Comparison of ENCODE assay signal across 9 cellular contexts in the genomic region with DNA sequence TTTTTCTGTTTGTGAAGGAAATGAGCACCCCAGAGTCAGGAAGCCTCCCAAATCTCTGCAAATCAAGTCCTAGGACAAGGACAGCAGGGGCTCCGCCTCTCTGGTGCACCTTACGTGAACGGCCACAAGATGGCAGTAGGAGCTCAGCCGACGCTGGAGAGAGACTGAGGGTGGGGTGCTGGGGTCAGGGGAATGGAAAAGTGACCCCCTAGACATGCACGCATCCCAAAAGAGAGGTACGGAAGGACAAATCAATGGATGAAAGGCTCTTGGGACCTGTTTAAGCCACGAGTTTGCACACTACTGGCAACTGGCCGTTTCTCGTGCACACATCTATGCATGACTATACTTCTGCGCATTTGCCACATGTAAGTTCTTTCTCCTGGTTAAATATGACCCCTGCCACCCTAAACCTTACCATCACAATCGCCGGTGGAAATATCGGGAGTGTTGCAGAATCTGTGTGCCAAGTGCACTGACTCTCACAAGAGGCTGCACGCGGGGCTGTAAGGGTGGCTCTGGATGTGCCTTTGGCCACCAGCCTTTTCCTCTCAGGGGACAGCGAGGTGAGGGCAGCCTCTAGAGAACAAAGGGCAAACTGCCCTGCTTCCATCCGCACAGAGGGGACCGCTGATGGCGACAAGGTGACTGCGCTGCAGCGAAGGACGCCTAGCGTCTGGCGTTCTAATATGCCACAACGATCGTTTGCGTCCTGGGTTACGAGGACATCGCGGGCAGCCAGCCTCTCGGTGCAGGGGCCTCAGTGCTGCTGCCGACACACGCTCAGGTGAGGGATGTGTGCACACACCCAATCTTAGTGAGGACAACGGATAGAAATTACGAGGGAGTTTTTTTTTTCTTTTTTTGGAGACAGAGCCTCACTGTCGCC.
A peak's percentile ranks its signal among the peaks of the same experiment; 100 is the strongest.
DNase-seq lines count a peak whose midpoint lies in the region; ATAC-seq and TF ChIP-seq lines count a peak whose summit lies in the region.
"Had no signal": no experiment of that assay in that cellular context is flagged by ENCODE, and none has a peak within 500 bp of the region (broad histone marks: within the 10 kb centered on the region; RNA-seq: fewer than 3 reads in every experiment).

No MANE protein-coding gene starts in this region.

- H3K4me3 Mint-ChIP-seq in naive B cell = peak overlapping the region in 1 of 8 donors; percentile 48

- peaks cover 0 to 19% (median 4%) of the 10 kb centered on the region in 3 donors for H3K27me3 Mint-ChIP-seq in naive B cell

- peak; percentile 72 to 73 for ATAC-seq in naive B cell (ENCODE audit: low read depth in 2 of 2)

- no peak for TF ChIP-seq POLR2A in erythroblast (IDR thresholded peaks at IDR 0.05; ENCODE audit: low read length)

- peaks cover 0 to 10% of the 10 kb centered on the region in 2 donors for H3K36me3 Mint-ChIP-seq in naive B cell

- no peaks in the 10 kb centered on the region for H3K36me3 ChIP-seq in H7 (replicated peaks; ENCODE audit: control insufficient read depth, insufficient read depth, low read length)

- H3K9me3 Mint-ChIP-seq in naive B cell = peaks cover 0 to 6% (median 0%) of the 10 kb centered on the region in 7 donors

- peak overlapping the region in 2 of 6 donors; percentile 30 to 69 for H3K27ac Mint-ChIP-seq in naive B cell

- no peaks in the 10 kb centered on the region for H3K27me3 ChIP-seq in H7 (ENCODE audit: control insufficient read depth, insufficient read depth, low read length)

- no peak overlapping the region for H3K4me3 ChIP-seq in H7 (ENCODE audit: insufficient read depth, low read depth, low read length)
- H3K4me3 ChIP-seq: skin epidermis had no signal

- DNase-seq in Ammon's horn (ENCODE audit: low spot score) (peak; percentile 77), H7 (peak; percentile 90), NCI-H748 (lab: John Stamatoyannopoulos, UW; ENCODE audit: unreplicated experiment) (peak; percentile 37), activated T-cell treated with anti-CD3 and anti-CD28 coated beads for 1 hour (ENCODE audit: low read depth) (peak; percentile 50), erythroblast (lab: John Stamatoyannopoulos, UW) (peak; percentile 43 to 69), naive B cell (peak; percentile 51), SHP77 treated with DMSO at 0.1 percent for 48 hours (lab: John Stamatoyannopoulos, UW) (no peak)
- peak; percentile 26 for DNase-seq in stimulated activated naive CD4-positive, alpha-beta T cell treated with Interleukin-2 at 50 U/mL for 16 hours (lab: John Stamatoyannopoulos, UW)

- peaks cover 16 to 30% (median 18%) of the 10 kb centered on the region in 3 donors for H3K4me1 Mint-ChIP-seq in naive B cell
